Comparison of ENCODE assay signal across 9 cellular contexts in genomic region chr1:86965012-86965826, GRCh38. TPM values are rescaled to one million over a fixed set of nuclear protein-coding genes. Genes with fewer than 3 reads are reported as not detected.
DNase-seq lines count a peak whose midpoint lies in the region; TF ChIP-seq lines count a peak whose summit lies in the region.
"Had no signal": no experiment of that assay in that cellular context is flagged by ENCODE, and none has a peak within 500 bp of the region (broad histone marks: within the 10 kb centered on the region; RNA-seq: fewer than 3 reads in every experiment).

No MANE protein-coding gene starts in this region.

- H3K4me1 ChIP-seq in esophagus muscularis mucosa (no peaks in the 10 kb centered on the region), parathyroid adenoma (no peaks in the 10 kb centered on the region)

- H3K4me3 ChIP-seq in HFF-Myc (replicated peaks; ENCODE audit: low read depth, low read length) (no peak overlapping the region), esophagus muscularis mucosa (no peak overlapping the region), parathyroid adenoma (ENCODE audit: low read depth, low read length) (no peak overlapping the region)

- no peak overlapping the region for H3K9ac ChIP-seq in parathyroid adenoma

- no peak overlapping the region for H3K4me2 ChIP-seq in parathyroid adenoma (ENCODE audit: low read length)

- H3K36me3 ChIP-seq in esophagus muscularis mucosa (no peaks in the 10 kb centered on the region), parathyroid adenoma (ENCODE audit: control insufficient read depth, insufficient read depth, low read length) (no peaks in the 10 kb centered on the region)

- no peak for TF ChIP-seq POLR2A in esophagus muscularis mucosa (IDR thresholded peaks at IDR 0.05; ENCODE audit: low read depth)

- TF ChIP-seq EP300 in esophagus muscularis mucosa (IDR thresholded peaks at IDR 0.05) = no peak

- no peaks in the 10 kb centered on the region for H3K9me3 ChIP-seq in esophagus muscularis mucosa
- no peaks in the 10 kb centered on the region for H3K9me3 ChIP-seq in parathyroid adenoma (ENCODE audit: control insufficient read depth, low read length)

- H3K79me2 ChIP-seq in parathyroid adenoma = no peaks in the 10 kb centered on the region

- DNase-seq in NCI-H2171 treated with DMSO at 0.1 percent for 48 hours (lab: John Stamatoyannopoulos, UW) (peak; percentile 11), NCI-H2171 (lab: John Stamatoyannopoulos, UW) (no peak), HFF-Myc (ENCODE audit: extremely low read depth, low read depth) (no peak), RKO (ENCODE audit: low spot score) (peak; percentile 59), esophagus muscularis mucosa (ENCODE audit: extremely low spot score) (no peak), SKM-1 (lab: John Stamatoyannopoulos, UW; ENCODE audit: unreplicated experiment) (no peak), occipital lobe (lab: John Stamatoyannopoulos, UW) (no peak)
- DNase-seq: activated naive CD8-positive, alpha-beta T cell treated with anti-CD3 and anti-CD28 coated beads, Interleukin-2, amount 10 ng/mL, durations not matched to agents 7 days and 5 days had no signal

- H3K27ac ChIP-seq in esophagus muscularis mucosa (replicated peaks in 1 of 4) (no peak overlapping the region), parathyroid adenoma (no peak overlapping the region)

- H3K27me3 ChIP-seq in esophagus muscularis mucosa (no peaks in the 10 kb centered on the region), parathyroid adenoma (ENCODE audit: control insufficient read depth, insufficient read depth, low read length) (no peaks in the 10 kb centered on the region)

- peak; percentile 58 for TF ChIP-seq CTCF in HFF-Myc (IDR thresholded peaks at IDR 0.05; ENCODE audit: low read depth, low read length, missing control alignments)
- TF ChIP-seq CTCF in esophagus muscularis mucosa (IDR thresholded peaks at IDR 0.05) = peak; percentile 56 to 62 (median 60)
- TF ChIP-seq CTCF in parathyroid adenoma (IDR thresholded peaks at IDR 0.05) = peak; percentile 37

- intact Hi-C loops in esophagus muscularis mucosa (cut with DNase I) = loop anchor here (2.0 kb wide), 1 partner anchor 132 kb away; no protein-coding TSS in a partner anchor

- no peak overlapping the region for H2AFZ ChIP-seq in parathyroid adenoma

- WGBS in esophagus muscularis mucosa = 32% methylated on average over 2 of the region's 2 CpGs

RNA-seq across cellular contexts. Expression of gene HS2ST1, which starts 50.8 kb away (rescaled TPM):
- total RNA-seq in esophagus muscularis mucosa (10 to 100 TPM in 2 of 4 donors, 1 to 10 TPM in 2; 8.5 to 11.6 (median 9.4) TPM), occipital lobe (39.1 TPM)

RNA-seq across cellular contexts. Expression of gene SELENOF, which starts 51.3 kb away (rescaled TPM):
- total RNA-seq in esophagus muscularis mucosa = 100 to 1,000 TPM in 1 of 4 donors, 10 to 100 TPM in 3; 76.8 to 103 (median 89.4) TPM
- 138 TPM for total RNA-seq in occipital lobe

Comparison
In these comparisons a context has a peak if more than half of its experiments do, and no peak if none do; other contexts are left out.
1. DNase-seq: peak in NCI-H2171 treated with DMSO at 0.1 percent for 48 hours (single experiment) and RKO (single experiment); none in NCI-H2171 (single experiment), HFF-Myc (single experiment), esophagus muscularis mucosa (single experiment), SKM-1 (single experiment) and occipital lobe (single experiment).
2. Peak in every context shown above with its lines, with median percentiles within 50 percentile points of each other: CTCF ChIP-seq.